ENCODE assay signal across 11 cellular contexts in the genomic region with DNA sequence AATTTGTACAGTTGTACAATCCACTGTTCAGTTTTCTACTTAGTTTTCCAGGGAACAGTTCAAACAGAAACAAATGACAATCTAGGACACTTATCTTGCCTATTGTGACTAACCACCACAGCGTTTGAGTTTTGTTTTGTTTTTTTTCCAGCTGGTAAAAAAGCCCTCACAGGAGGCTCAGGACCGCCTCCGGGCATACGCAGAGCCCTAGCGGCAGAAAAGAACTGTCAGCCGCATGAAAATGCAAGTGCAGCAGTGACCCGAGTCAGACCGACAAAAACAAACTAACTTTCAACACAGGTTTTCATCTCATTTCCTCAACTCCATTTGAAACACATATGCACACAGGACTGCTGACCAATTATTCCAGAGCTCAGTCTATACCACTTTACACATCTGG.
DNase-seq lines count a peak whose midpoint lies in the region; ATAC-seq and TF ChIP-seq lines count a peak whose summit lies in the region.
"Had no signal": no experiment of that assay in that cellular context is flagged by ENCODE, and none has a peak within 500 bp of the region (broad histone marks: within the 10 kb centered on the region; RNA-seq: fewer than 3 reads in every experiment).

No MANE protein-coding gene starts in this region.

- TF ChIP-seq CTCF in GM10266 (IDR thresholded peaks at IDR 0.05; ENCODE audit: control insufficient read depth, insufficient read depth, low read depth, missing control alignments) = no peak

- ATAC-seq in HG02759 (IDR thresholded peaks at IDR 0.05; ENCODE audit: unreplicated experiment) (peak; percentile 54), HG03108 (IDR thresholded peaks at IDR 0.05; ENCODE audit: unreplicated experiment) (no peak)

- DNase-seq in A172 (ENCODE audit: low spot score) (peak; percentile 30), amniotic epithelial cell (ENCODE audit: low read depth) (peak; percentile 15), kidney tubule cell (ENCODE audit: low spot score) (peak; percentile 28), DMS 273 (lab: John Stamatoyannopoulos, UW; ENCODE audit: unreplicated experiment) (no peak), NOMO-1 treated with DMSO at 0.1 percent for 48 hours (lab: John Stamatoyannopoulos, UW; ENCODE audit: unreplicated experiment) (no peak), GM10266 (ENCODE audit: extremely low spot score) (no peak)
- DNase-seq: GF-D8, mammary epithelial cell, NCI-H2171 treated with DMSO at 0.1 percent for 48 hours had no signal

Comparison
In these comparisons a context has a peak if more than half of its experiments do, and no peak if none do; other contexts are left out.
1. DNase-seq: peak in A172 (single experiment), amniotic epithelial cell (single experiment) and kidney tubule cell (single experiment); none in DMS 273 (single experiment), NOMO-1 treated with DMSO at 0.1 percent for 48 hours (single experiment) and GM10266 (single experiment).